1 cellular context compared by ENCODE assay signal in the genomic region with DNA sequence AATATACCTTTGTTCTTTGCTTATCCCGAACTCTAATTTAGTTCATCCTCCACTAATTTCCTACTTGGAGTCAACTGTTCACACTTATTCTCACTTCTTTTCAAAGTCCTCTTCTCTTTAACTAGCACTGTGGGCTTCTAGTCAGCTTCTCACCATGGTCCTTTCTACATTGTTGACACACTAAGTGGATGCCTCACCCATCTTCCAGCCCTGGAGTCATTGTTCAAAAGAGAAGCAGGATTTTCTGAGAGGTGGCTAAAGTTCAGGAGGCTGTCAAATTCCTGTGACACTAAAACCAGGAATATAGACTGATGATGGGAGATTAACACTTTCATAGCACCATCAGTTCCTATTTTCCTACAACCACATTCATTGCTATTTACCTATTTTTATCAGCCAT.
TF ChIP-seq lines count a peak whose summit lies in the region.

No MANE protein-coding gene starts in this region.

TF ChIP-seq in WTC11, 78 proteins besides CTCF, POLR2A, EP300 and RAD21 (continued from another document):
- TF ChIP-seq, protein P1, sequence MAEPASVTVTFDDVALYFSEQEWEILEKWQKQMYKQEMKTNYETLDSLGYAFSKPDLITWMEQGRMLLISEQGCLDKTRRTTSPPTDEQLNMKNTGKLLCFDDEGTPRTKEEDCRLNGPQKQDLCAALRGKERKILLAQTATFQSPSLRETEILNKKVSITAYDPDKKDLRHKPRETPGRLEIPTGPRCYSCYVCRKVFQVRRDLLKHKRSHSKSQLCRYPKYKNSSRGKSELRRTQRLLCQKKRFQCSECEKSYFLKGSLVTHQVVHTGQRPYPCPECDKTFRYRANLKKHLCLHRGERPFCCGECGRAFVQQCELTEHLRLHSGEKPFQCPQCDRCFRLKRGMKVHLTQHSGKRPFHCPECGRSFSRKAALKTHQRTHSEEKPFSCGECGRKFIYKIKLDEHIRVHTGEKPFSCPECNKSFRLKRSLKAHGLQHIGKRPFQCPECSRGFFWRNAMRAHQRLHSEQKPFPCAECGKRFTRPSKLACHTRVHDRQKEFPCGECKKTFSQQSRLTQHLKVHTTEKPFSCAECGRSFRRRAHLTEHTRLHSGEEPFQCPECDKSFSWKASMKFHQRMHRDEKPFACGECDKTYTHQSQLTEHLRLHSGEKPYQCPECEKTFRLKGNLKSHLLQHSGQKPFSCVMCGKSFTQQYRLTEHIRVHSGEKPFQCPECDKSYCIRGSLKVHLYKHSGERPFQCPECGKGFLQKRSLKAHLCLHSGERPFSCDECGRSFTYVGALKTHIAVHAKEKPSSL (CRISPR knock-in tag; conservative IDR thresholded peaks at IDR 0.05): no peak
- TF ChIP-seq FOXK1 (CRISPR knock-in tag; IDR thresholded peaks at IDR 0.05) (no peak), ZNF232 (CRISPR knock-in tag; IDR thresholded peaks at IDR 0.05) (no peak), FOXJ3 (CRISPR knock-in tag; IDR thresholded peaks at IDR 0.05; ENCODE audit: borderline replicate concordance) (no peak), NR2C2 (CRISPR knock-in tag; IDR thresholded peaks at IDR 0.05) (no peak), JUN (CRISPR knock-in tag; IDR thresholded peaks at IDR 0.05) (no peak)
- TF ChIP-seq, protein P2, sequence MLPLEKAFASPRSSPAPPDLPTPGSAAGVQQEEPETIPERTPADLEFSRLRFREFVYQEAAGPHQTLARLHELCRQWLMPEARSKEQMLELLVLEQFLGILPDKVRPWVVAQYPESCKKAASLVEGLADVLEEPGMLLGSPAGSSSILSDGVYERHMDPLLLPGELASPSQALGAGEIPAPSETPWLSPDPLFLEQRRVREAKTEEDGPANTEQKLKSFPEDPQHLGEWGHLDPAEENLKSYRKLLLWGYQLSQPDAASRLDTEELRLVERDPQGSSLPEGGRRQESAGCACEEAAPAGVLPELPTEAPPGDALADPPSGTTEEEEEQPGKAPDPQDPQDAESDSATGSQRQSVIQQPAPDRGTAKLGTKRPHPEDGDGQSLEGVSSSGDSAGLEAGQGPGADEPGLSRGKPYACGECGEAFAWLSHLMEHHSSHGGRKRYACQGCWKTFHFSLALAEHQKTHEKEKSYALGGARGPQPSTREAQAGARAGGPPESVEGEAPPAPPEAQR (CRISPR knock-in tag; IDR thresholded peaks at IDR 0.05): no peak
- TF ChIP-seq, protein P3, sequence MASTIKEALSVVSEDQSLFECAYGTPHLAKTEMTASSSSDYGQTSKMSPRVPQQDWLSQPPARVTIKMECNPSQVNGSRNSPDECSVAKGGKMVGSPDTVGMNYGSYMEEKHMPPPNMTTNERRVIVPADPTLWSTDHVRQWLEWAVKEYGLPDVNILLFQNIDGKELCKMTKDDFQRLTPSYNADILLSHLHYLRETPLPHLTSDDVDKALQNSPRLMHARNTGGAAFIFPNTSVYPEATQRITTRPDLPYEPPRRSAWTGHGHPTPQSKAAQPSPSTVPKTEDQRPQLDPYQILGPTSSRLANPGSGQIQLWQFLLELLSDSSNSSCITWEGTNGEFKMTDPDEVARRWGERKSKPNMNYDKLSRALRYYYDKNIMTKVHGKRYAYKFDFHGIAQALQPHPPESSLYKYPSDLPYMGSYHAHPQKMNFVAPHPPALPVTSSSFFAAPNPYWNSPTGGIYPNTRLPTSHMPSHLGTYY (CRISPR knock-in tag; IDR thresholded peaks at IDR 0.05): no peak
